9 cellular contexts compared by ENCODE assay signal in the genomic region with DNA sequence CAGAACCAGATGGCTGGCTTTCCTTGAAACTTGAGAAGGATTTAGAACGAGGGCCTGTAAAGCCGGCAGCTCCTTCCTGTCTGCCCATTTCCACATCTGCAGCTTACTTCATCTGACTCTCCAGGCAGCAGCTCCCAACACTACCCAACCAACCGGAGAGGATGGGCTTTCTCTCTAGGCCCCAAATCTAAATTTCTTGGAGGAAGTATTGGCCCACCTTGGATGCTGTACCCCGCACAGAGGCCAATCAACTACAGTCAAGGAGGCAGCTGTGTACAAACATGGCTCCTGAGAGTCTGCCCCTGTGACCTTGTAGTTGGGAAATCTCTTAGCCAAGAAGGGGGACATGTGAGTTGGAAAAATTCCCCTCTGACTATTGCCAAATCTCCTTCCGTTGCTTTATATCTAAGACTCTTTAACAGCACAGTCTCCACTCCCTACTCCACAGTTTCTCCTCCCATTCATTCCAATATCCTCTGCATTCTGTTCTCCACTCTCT. TPM values are rescaled to one million over a fixed set of nuclear protein-coding genes. Genes with fewer than 3 reads are reported as not detected.
DNase-seq lines count a peak whose midpoint lies in the region; ATAC-seq, FAIRE-seq and TF ChIP-seq lines count a peak whose summit lies in the region.
"Had no signal": no experiment of that assay in that cellular context is flagged by ENCODE, and none has a peak within 500 bp of the region (broad histone marks: within the 10 kb centered on the region; RNA-seq: fewer than 3 reads in every experiment).

No MANE protein-coding gene starts in this region.

- H3K27ac ChIP-seq in esophagus squamous epithelium (peak overlapping the region; percentile 50 to 79 (median 74)), pancreas (no peak overlapping the region)

- TF ChIP-seq CTCF in esophagus squamous epithelium (IDR thresholded peaks at IDR 0.05) (no peak), pancreas (IDR thresholded peaks at IDR 0.05) (no peak)

- DNase-seq in DMS79 (lab: John Stamatoyannopoulos, UW) (peak; percentile 80), NCI-H2196 treated with DMSO at 0.1 percent for 48 hours (lab: John Stamatoyannopoulos, UW; ENCODE audit: unreplicated experiment) (peak; percentile 71), esophagus squamous epithelium (lab: John Stamatoyannopoulos, UW) (no peak), pancreas (no peak)
- DNase-seq in activated CD4-positive, alpha-beta T cell treated with anti-CD3 and anti-CD28 coated beads for 1 hour = no peak
- DNase-seq in activated CD8-positive, alpha-beta memory T cell treated with anti-CD3 and anti-CD28 coated beads, Interleukin-2, amount 10 ng/mL, durations not matched to agents 7 days and 5 days = no peak

- no peak overlapping the region for H3K4me3 ChIP-seq in esophagus squamous epithelium
- H3K4me3 ChIP-seq in pancreas = no peak overlapping the region

- CTCF ChIA-PET in activated CD8-positive, alpha-beta memory T cell treated with anti-CD3 and anti-CD28 coated beads, Interleukin-2, amount 10 ng/mL, durations not matched to agents 7 days and 5 days (lab: Charles Lee) = no interaction called here

- H3K27me3 Mint-ChIP-seq in activated CD8-positive, alpha-beta memory T cell treated with anti-CD3 and anti-CD28 coated beads, Interleukin-2, amount 10 ng/mL, durations not matched to agents 7 days and 5 days = no peaks in the 10 kb centered on the region

- H3K9me3 ChIP-seq in esophagus squamous epithelium (no peaks in the 10 kb centered on the region), pancreas (no peaks in the 10 kb centered on the region)

- H3K27me3 ChIP-seq in esophagus squamous epithelium = no peaks in the 10 kb centered on the region
- H3K27me3 ChIP-seq in pancreas = no peaks in the 10 kb centered on the region

- 42 to 47% methylated on average over 4 to 5 of the region's 5 CpGs for WGBS in esophagus squamous epithelium, 2 donors
- 54 to 66% methylated on average over 5 of the region's 5 CpGs for WGBS in pancreas, 2 donors

- intact Hi-C loops in esophagus squamous epithelium (cut with DNase I) (no loop called here), pancreas (cut with DNase I) (no loop called here)

- no peak overlapping the region for H3K4me3 Mint-ChIP-seq in activated CD8-positive, alpha-beta memory T cell treated with anti-CD3 and anti-CD28 coated beads, Interleukin-2, amount 10 ng/mL, durations not matched to agents 7 days and 5 days

- peaks cover 4% of the 10 kb centered on the region for H3K9me3 Mint-ChIP-seq in activated CD8-positive, alpha-beta memory T cell treated with anti-CD3 and anti-CD28 coated beads, Interleukin-2, amount 10 ng/mL, durations not matched to agents 7 days and 5 days (ENCODE audit: low read depth)

- TF ChIP-seq POLR2A in esophagus squamous epithelium (IDR thresholded peaks at IDR 0.05) = no peak

- peaks cover 9% of the 10 kb centered on the region for H3K4me1 Mint-ChIP-seq in activated CD8-positive, alpha-beta memory T cell treated with anti-CD3 and anti-CD28 coated beads, Interleukin-2, amount 10 ng/mL, durations not matched to agents 7 days and 5 days

- H3K36me3 Mint-ChIP-seq in activated CD8-positive, alpha-beta memory T cell treated with anti-CD3 and anti-CD28 coated beads, Interleukin-2, amount 10 ng/mL, durations not matched to agents 7 days and 5 days = peaks cover 8% of the 10 kb centered on the region

- peaks cover 18 to 44% (median 22%) of the 10 kb centered on the region in 3 donors for H3K4me1 ChIP-seq in esophagus squamous epithelium
- H3K4me1 ChIP-seq in pancreas = no peaks in the 10 kb centered on the region

- FAIRE-seq in pancreas (lab: Jason Lieb, UNC) = no peak
- FAIRE-seq: G401.6 had no signal

- H3K36me3 ChIP-seq in esophagus squamous epithelium = no peaks in the 10 kb centered on the region
- H3K36me3 ChIP-seq in pancreas = no peaks in the 10 kb centered on the region

- ATAC-seq in pancreas (peak in 3 of 4 donors; percentile 35 to 64 (median 56)), GM18867 (IDR thresholded peaks at IDR 0.05; ENCODE audit: unreplicated experiment) (no peak), HG03378 (IDR thresholded peaks at IDR 0.05; ENCODE audit: unreplicated experiment) (no peak)
- no peak for ATAC-seq in activated CD8-positive, alpha-beta memory T cell treated with anti-CD3 and anti-CD28 coated beads, Interleukin-2, amount 10 ng/mL, durations not matched to agents 7 days and 5 days

- H3K27ac Mint-ChIP-seq in activated CD8-positive, alpha-beta memory T cell treated with anti-CD3 and anti-CD28 coated beads, Interleukin-2, amount 10 ng/mL, durations not matched to agents 7 days and 5 days = no peak overlapping the region

RNA-seq across cellular contexts. Expression of a gene that starts 8.0 kb away (rescaled TPM):
- total RNA-seq in esophagus squamous epithelium (10 to 100 TPM; 46.7 to 71.5 (median 50.8) TPM), pancreas (10 to 100 TPM; 12.4 to 21.1 (median 16.9) TPM)
- 1 to 10 TPM; 4.2 to 7.3 TPM for polyA plus RNA-seq in pancreas
- 10 to 100 TPM; 58.4 to 74.4 TPM for total RNA-seq in activated CD8-positive, alpha-beta memory T cell treated with anti-CD3 and anti-CD28 coated beads, Interleukin-2, amount 10 ng/mL, durations not matched to agents 7 days and 5 days

Comparison
In these comparisons a context has a peak if more than half of its experiments do, and no peak if none do; other contexts are left out.
1. DNase-seq: peak in DMS79 (single experiment) and NCI-H2196 treated with DMSO at 0.1 percent for 48 hours (single experiment); none in esophagus squamous epithelium (single experiment), pancreas (0 of 6), activated CD4-positive, alpha-beta T cell treated with anti-CD3 and anti-CD28 coated beads for 1 hour (single experiment) and activated CD8-positive, alpha-beta memory T cell treated with anti-CD3 and anti-CD28 coated beads, Interleukin-2, amount 10 ng/mL, durations not matched to agents 7 days and 5 days (single experiment).
2. H3K27ac ChIP-seq: peak in esophagus squamous epithelium (4 of 4); none in pancreas (0 of 4).
3. ATAC-seq: peak in pancreas (3 of 4); none in GM18867 (single experiment), HG03378 (single experiment) and activated CD8-positive, alpha-beta memory T cell treated with anti-CD3 and anti-CD28 coated beads, Interleukin-2, amount 10 ng/mL, durations not matched to agents 7 days and 5 days (single experiment).